Comparison of ENCODE assay signal across 1 cellular context in the genomic region with DNA sequence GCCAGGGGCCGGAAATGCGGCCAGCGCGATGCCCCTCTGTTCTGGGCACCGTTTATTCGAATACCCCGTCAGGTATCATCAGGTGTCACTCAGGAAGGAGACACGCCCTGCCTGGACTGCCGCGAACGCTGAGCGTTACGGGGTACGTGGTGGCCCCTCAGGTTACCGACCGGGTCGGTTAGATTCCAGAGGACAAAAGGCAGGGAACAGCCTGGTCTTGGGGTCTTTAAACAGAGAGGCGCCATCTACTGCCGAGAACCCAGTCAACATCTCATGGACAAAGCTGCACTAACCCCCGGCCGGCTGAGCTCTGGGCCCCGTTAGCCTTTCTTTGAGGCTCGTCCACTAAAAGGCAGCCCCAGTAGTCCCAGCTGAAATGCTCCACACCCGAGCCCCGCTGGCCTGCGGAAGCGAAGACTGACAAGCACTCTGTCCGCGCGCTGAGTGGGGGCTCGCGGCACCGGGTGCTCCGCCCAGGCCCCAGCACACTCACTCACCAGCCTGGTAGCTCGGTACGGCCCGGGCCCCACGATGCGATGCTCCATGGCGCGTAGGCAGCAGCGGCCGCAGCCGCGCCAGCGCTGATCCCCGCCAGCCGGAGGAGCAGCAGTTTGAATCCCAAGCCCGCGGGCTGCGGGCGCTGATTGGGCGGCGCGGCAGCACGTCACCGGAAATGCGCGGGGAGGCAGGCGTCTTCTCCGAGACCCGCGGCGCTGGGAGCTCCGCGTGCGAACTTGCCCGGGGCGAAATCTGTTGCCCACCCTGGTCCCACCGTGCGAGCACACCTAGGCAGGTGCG.
TF ChIP-seq lines count a peak whose summit lies in the region.

A gene with protein sequence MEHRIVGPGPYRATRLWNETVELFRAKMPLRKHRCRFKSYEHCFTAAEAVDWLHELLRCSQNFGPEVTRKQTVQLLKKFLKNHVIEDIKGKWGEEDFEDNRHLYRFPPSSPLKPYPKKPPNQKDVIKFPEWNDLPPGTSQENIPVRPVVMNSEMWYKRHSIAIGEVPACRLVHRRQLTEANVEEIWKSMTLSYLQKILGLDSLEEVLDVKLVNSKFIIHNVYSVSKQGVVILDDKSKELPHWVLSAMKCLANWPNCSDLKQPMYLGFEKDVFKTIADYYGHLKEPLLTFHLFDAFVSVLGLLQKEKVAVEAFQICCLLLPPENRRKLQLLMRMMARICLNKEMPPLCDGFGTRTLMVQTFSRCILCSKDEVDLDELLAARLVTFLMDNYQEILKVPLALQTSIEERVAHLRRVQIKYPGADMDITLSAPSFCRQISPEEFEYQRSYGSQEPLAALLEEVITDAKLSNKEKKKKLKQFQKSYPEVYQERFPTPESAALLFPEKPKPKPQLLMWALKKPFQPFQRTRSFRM (minus strand): TSS at position 618 of the 798 bp plus-strand sequence. CDS start 73 bp downstream, at position 545.

TF ChIP-seq in IMR-90, 13 proteins besides CTCF, POLR2A, EP300 and RAD21 (continued from another document):
- TF ChIP-seq, protein P1, sequence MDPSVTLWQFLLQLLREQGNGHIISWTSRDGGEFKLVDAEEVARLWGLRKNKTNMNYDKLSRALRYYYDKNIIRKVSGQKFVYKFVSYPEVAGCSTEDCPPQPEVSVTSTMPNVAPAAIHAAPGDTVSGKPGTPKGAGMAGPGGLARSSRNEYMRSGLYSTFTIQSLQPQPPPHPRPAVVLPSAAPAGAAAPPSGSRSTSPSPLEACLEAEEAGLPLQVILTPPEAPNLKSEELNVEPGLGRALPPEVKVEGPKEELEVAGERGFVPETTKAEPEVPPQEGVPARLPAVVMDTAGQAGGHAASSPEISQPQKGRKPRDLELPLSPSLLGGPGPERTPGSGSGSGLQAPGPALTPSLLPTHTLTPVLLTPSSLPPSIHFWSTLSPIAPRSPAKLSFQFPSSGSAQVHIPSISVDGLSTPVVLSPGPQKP (IDR thresholded peaks at IDR 0.05; ENCODE audit: borderline replicate concordance, low read depth, low read length) = no peak
- TF ChIP-seq RCOR1 (IDR thresholded peaks at IDR 0.05; ENCODE audit: insufficient replicate concordance, low read length) (peak; percentile 70), NFE2L2 (IDR thresholded peaks at IDR 0.05; ENCODE audit: low read depth, low read length) (no peak)
- TF ChIP-seq, protein P2, sequence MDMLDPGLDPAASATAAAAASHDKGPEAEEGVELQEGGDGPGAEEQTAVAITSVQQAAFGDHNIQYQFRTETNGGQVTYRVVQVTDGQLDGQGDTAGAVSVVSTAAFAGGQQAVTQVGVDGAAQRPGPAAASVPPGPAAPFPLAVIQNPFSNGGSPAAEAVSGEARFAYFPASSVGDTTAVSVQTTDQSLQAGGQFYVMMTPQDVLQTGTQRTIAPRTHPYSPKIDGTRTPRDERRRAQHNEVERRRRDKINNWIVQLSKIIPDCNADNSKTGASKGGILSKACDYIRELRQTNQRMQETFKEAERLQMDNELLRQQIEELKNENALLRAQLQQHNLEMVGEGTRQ (IDR thresholded peaks at IDR 0.05; ENCODE audit: low read depth, low read length) = no peak
